In the genomic region with DNA sequence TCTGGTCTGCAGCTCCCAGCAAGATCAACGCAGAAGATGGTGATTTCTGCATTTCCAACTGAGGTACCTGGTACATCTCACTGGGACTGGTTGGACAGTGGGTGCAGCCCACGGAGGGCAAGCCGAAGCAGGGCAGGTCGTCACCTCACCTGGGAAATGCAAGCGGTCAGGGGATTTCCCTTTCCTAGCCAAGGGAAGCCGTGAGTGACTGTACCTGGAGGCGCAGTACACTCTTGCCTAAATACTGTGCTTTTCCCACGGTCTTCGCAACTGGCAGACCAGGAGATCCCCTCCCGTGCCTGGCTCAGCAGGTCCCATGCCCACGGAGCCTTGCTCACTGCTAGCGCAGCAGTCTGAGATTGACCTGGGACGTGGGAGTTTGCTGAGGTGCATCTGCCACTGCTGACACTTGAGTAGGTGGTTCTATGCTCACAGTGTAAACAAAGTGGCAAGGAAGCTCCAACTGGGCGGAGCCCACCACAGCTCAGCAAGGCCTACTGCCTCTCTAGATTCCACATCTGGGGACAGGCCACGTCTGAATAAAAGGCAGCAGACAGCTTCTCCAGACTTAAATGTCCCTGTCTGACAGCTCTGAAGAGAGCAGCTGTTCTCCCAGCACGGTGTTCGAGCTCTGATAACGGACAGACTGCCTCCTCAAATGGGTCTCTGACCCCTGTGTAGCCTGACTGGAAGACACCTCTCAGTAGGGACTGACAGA, we compare ENCODE assay signal across 8 cellular contexts. TPM values are rescaled to one million over a fixed set of nuclear protein-coding genes. Genes with fewer than 3 reads are reported as not detected.
DNase-seq lines count a peak whose midpoint lies in the region; ATAC-seq, FAIRE-seq and TF ChIP-seq lines count a peak whose summit lies in the region.
"Not testable (repeated sequence)": the region's sequence is repeated elsewhere in the genome, so short reads cannot be mapped to it uniquely, and the experiment has no call there.

No MANE protein-coding gene starts in this region.

- not testable (repeated sequence) for H3K4me3 ChIP-seq in GM23338; H1 (ENCODE audit: extremely low read depth in 1 of 4, insufficient read depth in 2 of 4, low read depth in 3 of 4, low read length in 4 of 4)

- not testable (repeated sequence) for H3K23ac ChIP-seq in H1 (ENCODE audit: insufficient read length)

- not testable (repeated sequence) for H3F3A ChIP-seq in GM23338 (replicated peaks; ENCODE audit: low read depth)

- H3K27me3 Mint-ChIP-seq in GM23338 (ENCODE audit: insufficient read depth, low read depth, poor library complexity); natural killer cell treated with Interleukin-12 subunit alpha and Interleukin-12 subunit beta and Interleukin-15 and Interleukin-18, amount 100 ng/mL, for 72 hours; stimulated activated naive CD8-positive, alpha-beta T cell treated with anti-CD3 and anti-CD28 coated beads, Interleukin-15, Interleukin-2, amounts not matched to agents 100 ng/mL and 50 ng/mL, for 24 hours: not testable (repeated sequence)

- not testable (repeated sequence) for H2AFZ ChIP-seq in GM23338; H1 (ENCODE audit: low read length)

- H3K79me1 ChIP-seq in H1 (ENCODE audit: low read depth, low read length) = not testable (repeated sequence)

- H3K18ac ChIP-seq in H1 (ENCODE audit: extremely low read depth, low read length) = not testable (repeated sequence)

- H4K20me1 ChIP-seq in GM23338 (replicated peaks; ENCODE audit: insufficient read depth) = peaks cover 26% of the 10 kb centered on the region
- H4K20me1 ChIP-seq in H1 (replicated peaks in 1 of 2; ENCODE audit: control insufficient read depth in 1 of 2, insufficient read depth in 2 of 2, low read length in 2 of 2) = not testable (repeated sequence)

- not testable (repeated sequence) for H3K56ac ChIP-seq in H1 (replicated peaks; ENCODE audit: insufficient read length, low read depth, low read length)

- H3K27ac ChIP-seq in GM23338 (ENCODE audit: low read depth); H1 (ENCODE audit: low read depth, low read length): not testable (repeated sequence)

- not testable (repeated sequence) for H3K9me3 Mint-ChIP-seq in GM23338; natural killer cell treated with Interleukin-12 subunit alpha and Interleukin-12 subunit beta and Interleukin-15 and Interleukin-18, amount 100 ng/mL, for 72 hours; stimulated activated naive CD8-positive, alpha-beta T cell treated with anti-CD3 and anti-CD28 coated beads, Interleukin-15, Interleukin-2, amounts not matched to agents 100 ng/mL and 50 ng/mL, for 24 hours

- not testable (repeated sequence) for ATAC-seq in GM23338; natural killer cell treated with Interleukin-12 subunit alpha and Interleukin-12 subunit beta and Interleukin-15 and Interleukin-18, amount 100 ng/mL, for 72 hours

- POLR2A ChIA-PET in H1 (lab: Charles Lee; ENCODE audit: partially characterized antibody) = not testable (repeated sequence)

- not testable (repeated sequence) for H3K4ac ChIP-seq in H1 (replicated peaks; ENCODE audit: insufficient read length, low read depth, low read length)

- peaks cover 47% of the 10 kb centered on the region for H3K4me1 Mint-ChIP-seq in GM23338
- H3K4me1 Mint-ChIP-seq in natural killer cell treated with Interleukin-12 subunit alpha and Interleukin-12 subunit beta and Interleukin-15 and Interleukin-18, amount 100 ng/mL, for 72 hours (ENCODE audit: low read depth in 2 of 2) = peaks cover 77 to 87% of the 10 kb centered on the region in 2 donors
- peaks cover 87% of the 10 kb centered on the region for H3K4me1 Mint-ChIP-seq in stimulated activated naive CD8-positive, alpha-beta T cell treated with anti-CD3 and anti-CD28 coated beads, Interleukin-15, Interleukin-2, amounts not matched to agents 100 ng/mL and 50 ng/mL, for 24 hours (ENCODE audit: low read depth)

- H2BK15ac ChIP-seq in H1 (ENCODE audit: low read length) = not testable (repeated sequence)

- H2BK20ac ChIP-seq in H1 (ENCODE audit: low read length) = not testable (repeated sequence)

- WGBS in H1 (ENCODE audit: extremely low coverage in 1 of 2, insufficient coverage in 1 of 2, insufficient read length in 1 of 2, insufficient replicate concordance in 2 of 2, low coverage in 1 of 2, low lambda C conversion rate in 2 of 2, missing lambda C conversion rate in 1 of 2), 2 experiments = 89% methylated on average over 18 of the region's 18 CpGs; no CpG with 5 or more reads in 1 of the 2 experiments

- CTCF ChIA-PET in H1 (lab: Charles Lee; ENCODE audit: partially characterized antibody) = interaction anchor here (0.7 kb wide), 1 partner anchor 39 kb away, joined by 3 read pairs; no protein-coding TSS in a partner anchor

- not testable (repeated sequence) for H3K36me3 ChIP-seq in GM23338 (ENCODE audit: insufficient read depth); H1 (ENCODE audit: control insufficient read depth in 2 of 4, insufficient read depth in 4 of 4, low read length in 3 of 4)

- H2AK5ac ChIP-seq in H1 (ENCODE audit: low read depth, low read length) = not testable (repeated sequence)

- not testable (repeated sequence) for H3K14ac ChIP-seq in H1 (ENCODE audit: insufficient read length)

- H2BK120ac ChIP-seq in H1 (replicated peaks; ENCODE audit: low read depth, low read length) = not testable (repeated sequence)

- not testable (repeated sequence) for H3K4me2 ChIP-seq in GM23338; H1 (ENCODE audit: insufficient read depth in 1 of 2, low read depth in 2 of 2, low read length in 2 of 2)

- H3K4me1 ChIP-seq in GM23338 (ENCODE audit: insufficient read depth) = peaks cover 31% of the 10 kb centered on the region
- not testable (repeated sequence) for H3K4me1 ChIP-seq in H1 (replicated peaks in 1 of 4; ENCODE audit: control insufficient read depth in 3 of 4, insufficient read depth in 4 of 4, low read length in 3 of 4)

- H3K9me3 ChIP-seq in H1 (ENCODE audit: insufficient read depth in 2 of 2, low read depth in 1 of 2, low read length in 1 of 2) = not testable (repeated sequence)

- H3K27ac Mint-ChIP-seq in GM23338 = 0 out of 2 replicates have a peak overlapping the region, but pooled peaks have one; percentile 45
- H3K27ac Mint-ChIP-seq in natural killer cell treated with Interleukin-12 subunit alpha and Interleukin-12 subunit beta and Interleukin-15 and Interleukin-18, amount 100 ng/mL, for 72 hours = peak overlapping the region; percentile 32 to 40
- H3K27ac Mint-ChIP-seq in stimulated activated naive CD8-positive, alpha-beta T cell treated with anti-CD3 and anti-CD28 coated beads, Interleukin-15, Interleukin-2, amounts not matched to agents 100 ng/mL and 50 ng/mL, for 24 hours = not testable (repeated sequence)

- not testable (repeated sequence) for TF ChIP-seq POLR2A in H1 (IDR thresholded peaks at IDR 0.05; ENCODE audit: control extremely low read depth in 1 of 2, low read depth in 2 of 2, low read length in 2 of 2)

- H3K23me2 ChIP-seq in H1 (ENCODE audit: low read depth, low read length) = not testable (repeated sequence)

- TF ChIP-seq RAD21 in H1 (IDR thresholded peaks at IDR 0.05 in 1 of 2, conservative IDR thresholded peaks at IDR 0.05 in 1 of 2; ENCODE audit: low read depth in 2 of 2, low read length in 2 of 2) = not testable (repeated sequence)

- not testable (repeated sequence) for H3K9ac ChIP-seq in H1 (replicated peaks in 1 of 4; ENCODE audit: extremely low read depth in 1 of 4, low read depth in 3 of 4, low read length in 3 of 4)

- DNase-seq in GM23338 (ENCODE audit: low spot score); H1 (ENCODE audit: low read depth in 1 of 2, low spot score in 2 of 2); natural killer cell treated with Interleukin-12 subunit alpha and Interleukin-12 subunit beta and Interleukin-15 and Interleukin-18, amount 100 ng/mL, for 72 hours (ENCODE audit: low spot score): not testable (repeated sequence)
- DNase-seq in activated CD4-positive, CD25-positive, alpha-beta regulatory T cell treated with anti-CD3 and anti-CD28 coated beads, Interleukin-2, amount 50 U/mL, for 16 hours (ENCODE audit: low read depth, low spot score) = peak; percentile 2
- DNase-seq in activated T-cell treated with anti-CD3 and anti-CD28 coated beads for 1 hour (ENCODE audit: low read depth) = peak; percentile 7
- DNase-seq in activated gamma-delta T cell treated with anti-CD3 and anti-CD28 coated beads, Interleukin-2, amount 50 U/mL, for 16 hours (ENCODE audit: low read depth) = peak; percentile 12
- DNase-seq in stimulated activated CD4-positive, alpha-beta T cell treated with anti-CD3 and anti-CD28 coated beads, Interleukin-4, amount 100 ng/mL, for 4 hours = peak; percentile 19 to 72

- H2BK12ac ChIP-seq in H1 (ENCODE audit: low read depth, low read length) = not testable (repeated sequence)

- not testable (repeated sequence) for H4K8ac ChIP-seq in H1 (ENCODE audit: extremely low read depth, insufficient read depth, low read length)

- not testable (repeated sequence) for H4K91ac ChIP-seq in H1 (replicated peaks; ENCODE audit: insufficient read length, low read length)

- H3K36me3 Mint-ChIP-seq in GM23338 (ENCODE audit: low read depth) = peaks cover 11% of the 10 kb centered on the region
- not testable (repeated sequence) for H3K36me3 Mint-ChIP-seq in natural killer cell treated with Interleukin-12 subunit alpha and Interleukin-12 subunit beta and Interleukin-15 and Interleukin-18, amount 100 ng/mL, for 72 hours; stimulated activated naive CD8-positive, alpha-beta T cell treated with anti-CD3 and anti-CD28 coated beads, Interleukin-15, Interleukin-2, amounts not matched to agents 100 ng/mL and 50 ng/mL, for 24 hours (ENCODE audit: low read depth)

- H4K5ac ChIP-seq in H1 (ENCODE audit: insufficient read length, low read depth, low read length) = not testable (repeated sequence)

- FAIRE-seq in H1 (lab: Jason Lieb, UNC) = not testable (repeated sequence)

- not testable (repeated sequence) for H3K4me3 Mint-ChIP-seq in GM23338
- peak overlapping the region; percentile 39 for H3K4me3 Mint-ChIP-seq in natural killer cell treated with Interleukin-12 subunit alpha and Interleukin-12 subunit beta and Interleukin-15 and Interleukin-18, amount 100 ng/mL, for 72 hours
- peak overlapping the region; percentile 36 for H3K4me3 Mint-ChIP-seq in stimulated activated naive CD8-positive, alpha-beta T cell treated with anti-CD3 and anti-CD28 coated beads, Interleukin-15, Interleukin-2, amounts not matched to agents 100 ng/mL and 50 ng/mL, for 24 hours

- TF ChIP-seq CTCF in GM23338 (conservative IDR thresholded peaks at IDR 0.05; ENCODE audit: low read depth in 2 of 2); H1 (IDR thresholded peaks at IDR 0.05; ENCODE audit: control extremely low read depth in 1 of 3, insufficient read depth in 1 of 3, low read depth in 1 of 3, low read length in 3 of 3): not testable (repeated sequence)

- H3K9me2 ChIP-seq in GM23338 (ENCODE audit: insufficient read depth) = not testable (repeated sequence)

- TF ChIP-seq EP300 in H1 (IDR thresholded peaks at IDR 0.05; ENCODE audit: borderline replicate concordance in 1 of 2, low read depth in 2 of 2, low read length in 2 of 2) = not testable (repeated sequence)

- not testable (repeated sequence) for H3K27me3 ChIP-seq in GM23338 (ENCODE audit: insufficient read depth); H1 (replicated peaks in 1 of 4; ENCODE audit: control insufficient read depth in 3 of 4, extremely low read depth in 1 of 4, insufficient read depth in 3 of 4, low read length in 3 of 4)

- peak overlapping the region; percentile 44 for H2BK5ac ChIP-seq in H1 (ENCODE audit: low read depth, low read length)

- H3K79me2 ChIP-seq in GM23338 (replicated peaks; ENCODE audit: insufficient read depth) (peaks cover 100% of the 10 kb centered on the region), H1 (ENCODE audit: control insufficient read depth in 1 of 2, insufficient read depth in 2 of 2, low read length in 2 of 2) (peaks cover 0 to 86% of the 10 kb centered on the region in 2 experiments; a peak in 3 of 4 replicates)

RNA-seq across cellular contexts. Expression of a gene that starts 51.1 kb away (rescaled TPM):
- 44.6 and 53.3 TPM in 2 replicates for total RNA-seq in GM23338 (2014; rRNA removed; shearing (Covaris generic))
- polyA plus RNA-seq in GM23338 (2016; fragmentation: Nextera tagmentation; extraction: Ambion mirVana) (24.7 and 30.7 TPM in 2 replicates), H1 (2011; rRNA removed) (5.7 and 8.0 TPM in 2 replicates)
- 36.5 and 36.8 TPM in 2 replicates for total RNA-seq in H1 (2021; fragmentation: NEBNext Ultra II Directional; extraction: Animal tissue kit (Norgen Biotek cat#: 25700))
- polyA plus RNA-seq in H1 (2011; cell fraction: cytosol; rRNA removed) = 9.6 TPM
- 20.9 TPM for polyA plus RNA-seq in H1 (2011; cell fraction: nucleus; rRNA removed)
- polyA plus RNA-seq in H1 (2012, experiment 1 of 2) = 10.5 to 15.9 TPM (median 13.5 TPM) in 4 replicates
- polyA plus RNA-seq in H1 (2012, experiment 2 of 2) = 0.49 TPM
- polyA plus RNA-seq in H1 (2013, experiment 1 of 2) = 10.3 TPM
- 9.1 TPM for polyA plus RNA-seq in H1 (2013, experiment 2 of 2)
- polyA minus RNA-seq in H1 (2011; rRNA and poly(A)+ RNA removed) = 63.8 and 77.1 TPM in 2 replicates
- 36.2 TPM for polyA minus RNA-seq in H1 (2011; cell fraction: cytosol; rRNA and poly(A)+ RNA removed)
- 179 TPM for polyA minus RNA-seq in H1 (2011; cell fraction: nucleus; rRNA and poly(A)+ RNA removed)
- total RNA-seq in natural killer cell treated with Interleukin-12 subunit alpha and Interleukin-12 subunit beta and Interleukin-15 and Interleukin-18, amount 100 ng/mL, for 72 hours = 100 to 1,000 TPM in 1 of 2 donors, 10 to 100 TPM in 1; 99.0 to 113 TPM
